15 cellular contexts compared by ENCODE assay signal in genomic region chr11:102314784-102315183, GRCh38. TPM values are rescaled to one million over a fixed set of nuclear protein-coding genes. Genes with fewer than 3 reads are reported as not detected.
A peak's percentile ranks its signal among the peaks of the same experiment; 100 is the strongest.
DNase-seq lines count a peak whose midpoint lies in the region; ATAC-seq and TF ChIP-seq lines count a peak whose summit lies in the region.
"Had no signal": no experiment of that assay in that cellular context is flagged by ENCODE, and none has a peak within 500 bp of the region (broad histone marks: within the 10 kb centered on the region; RNA-seq: fewer than 3 reads in every experiment).

No MANE protein-coding gene starts in this region.

- ATAC-seq in activated CD8-positive, alpha-beta memory T cell treated with anti-CD3 and anti-CD28 coated beads, Interleukin-2, amount 10 ng/mL, durations not matched to agents 7 days and 5 days, result no peak
- no peak for ATAC-seq in RWPE2 (ENCODE audit: low read depth)
- no peak for ATAC-seq in stimulated activated memory B cell treated with anti-CD40 and anti-IgM and Interleukin-4, amounts not matched to agents 10 μg/mL and 1 μg/mL and 100 μg/mL, for 72 hours
- no peak for ATAC-seq in HG02884 (IDR thresholded peaks at IDR 0.05; ENCODE audit: unreplicated experiment)

- no peaks in the 10 kb centered on the region for H3K27me3 Mint-ChIP-seq in activated CD8-positive, alpha-beta memory T cell treated with anti-CD3 and anti-CD28 coated beads, Interleukin-2, amount 10 ng/mL, durations not matched to agents 7 days and 5 days
- H3K27me3 Mint-ChIP-seq in stimulated activated memory B cell treated with anti-CD40 and anti-IgM and Interleukin-4, amounts not matched to agents 10 μg/mL and 1 μg/mL and 100 μg/mL, for 72 hours, result no peaks in the 10 kb centered on the region

- intact Hi-C loops in A673 (cut with micrococcal nuclease; ENCODE audit: unreplicated experiment), result no loop called here

- H3K4me3 Mint-ChIP-seq in activated CD8-positive, alpha-beta memory T cell treated with anti-CD3 and anti-CD28 coated beads, Interleukin-2, amount 10 ng/mL, durations not matched to agents 7 days and 5 days, result no peak overlapping the region
- H3K4me3 Mint-ChIP-seq in stimulated activated memory B cell treated with anti-CD40 and anti-IgM and Interleukin-4, amounts not matched to agents 10 μg/mL and 1 μg/mL and 100 μg/mL, for 72 hours, result no peak overlapping the region
- H3K4me3 Mint-ChIP-seq: nephron progenitor cell had no signal

- peaks cover 13% of the 10 kb centered on the region for H3K36me3 Mint-ChIP-seq in activated CD8-positive, alpha-beta memory T cell treated with anti-CD3 and anti-CD28 coated beads, Interleukin-2, amount 10 ng/mL, durations not matched to agents 7 days and 5 days
- H3K36me3 Mint-ChIP-seq in stimulated activated memory B cell treated with anti-CD40 and anti-IgM and Interleukin-4, amounts not matched to agents 10 μg/mL and 1 μg/mL and 100 μg/mL, for 72 hours, result peaks cover 24% of the 10 kb centered on the region

- H3K4me1 ChIP-seq in RWPE2 (ENCODE audit: insufficient read depth, poor library complexity, severe bottlenecking) (peaks cover 28% of the 10 kb centered on the region), A673 (ENCODE audit: insufficient read depth, low read length, poor library complexity, severe bottlenecking) (peaks cover 17% of the 10 kb centered on the region)
- peaks cover 22% of the 10 kb centered on the region for H3K4me1 ChIP-seq in effector memory CD4-positive, alpha-beta T cell (ENCODE audit: control insufficient read depth, insufficient read depth, low read length, poor library complexity, severe bottlenecking)

- TF ChIP-seq CTCF in RWPE2 (IDR thresholded peaks at IDR 0.05; ENCODE audit: poor library complexity, severe bottlenecking), result no peak
- no peak for TF ChIP-seq CTCF in A673 (conservative IDR thresholded peaks at IDR 0.05; ENCODE audit: low read depth, low read length)

- no peak for DNase-seq in activated CD8-positive, alpha-beta memory T cell treated with anti-CD3 and anti-CD28 coated beads, Interleukin-2, amount 10 ng/mL, durations not matched to agents 7 days and 5 days
- DNase-seq in activated CD8-positive, alpha-beta memory T cell treated with anti-CD3 and anti-CD28 coated beads for 24 hours, result no peak
- DNase-seq in RWPE2 (ENCODE audit: low spot score) (no peak), NCI-H345 treated with DMSO at 0.1 percent for 48 hours (lab: John Stamatoyannopoulos, UW; ENCODE audit: unreplicated experiment) (no peak), A673 (ENCODE audit: low spot score) (no peak)
- DNase-seq in effector memory CD4-positive, alpha-beta T cell, result no peak
- DNase-seq: activated CD4-positive, CD25-positive, alpha-beta regulatory T cell; DMS 273 treated with DMSO at 0.1 percent for 48 hours; GOT3; NCI-H1105 treated with DMSO at 0.1 percent for 48 hours; nephron progenitor cell; stimulated activated naive CD4-positive, alpha-beta T cell had no signal

- CTCF ChIA-PET in activated CD8-positive, alpha-beta memory T cell treated with anti-CD3 and anti-CD28 coated beads, Interleukin-2, amount 10 ng/mL, durations not matched to agents 7 days and 5 days (lab: Charles Lee), result interaction anchor here (1.3 to 8.0 kb wide), 5 partner anchors 9 to 27 kb away, joined by 3 to 75 read pairs (median 7); no protein-coding TSS in a partner anchor
- CTCF ChIA-PET in A673 (lab: Charles Lee), result no interaction called here

- H3K4me3 ChIP-seq in RWPE2 (ENCODE audit: severe bottlenecking) (no peak overlapping the region), A673 (ENCODE audit: low read depth, low read length, poor library complexity, severe bottlenecking) (no peak overlapping the region)
- no peak overlapping the region for H3K4me3 ChIP-seq in effector memory CD4-positive, alpha-beta T cell (ENCODE audit: insufficient read depth, low read depth, low read length, poor library complexity, severe bottlenecking)
- H3K4me3 ChIP-seq: right atrium auricular region had no signal

- H3K9me3 ChIP-seq in RWPE2 (ENCODE audit: severe bottlenecking) (no peaks in the 10 kb centered on the region), A673 (ENCODE audit: low read depth, low read length, poor library complexity, severe bottlenecking) (no peaks in the 10 kb centered on the region)
- H3K9me3 ChIP-seq in effector memory CD4-positive, alpha-beta T cell (ENCODE audit: control insufficient read depth, low read length), result no peaks in the 10 kb centered on the region
- H3K9me3 ChIP-seq: right atrium auricular region had no signal

- H3K36me3 ChIP-seq in RWPE2 (ENCODE audit: low read depth) (no peaks in the 10 kb centered on the region), A673 (ENCODE audit: insufficient read depth, low read length, poor library complexity, severe bottlenecking) (no peaks in the 10 kb centered on the region)
- H3K36me3 ChIP-seq in effector memory CD4-positive, alpha-beta T cell (ENCODE audit: control insufficient read depth, insufficient read depth, low read length), result no peaks in the 10 kb centered on the region
- H3K36me3 ChIP-seq: right atrium auricular region had no signal

- H3K9me3 Mint-ChIP-seq in activated CD8-positive, alpha-beta memory T cell treated with anti-CD3 and anti-CD28 coated beads, Interleukin-2, amount 10 ng/mL, durations not matched to agents 7 days and 5 days (ENCODE audit: low read depth), result peaks cover under 1% of the 10 kb centered on the region
- H3K9me3 Mint-ChIP-seq in stimulated activated memory B cell treated with anti-CD40 and anti-IgM and Interleukin-4, amounts not matched to agents 10 μg/mL and 1 μg/mL and 100 μg/mL, for 72 hours, result no peaks in the 10 kb centered on the region

- H3K4me1 Mint-ChIP-seq in activated CD8-positive, alpha-beta memory T cell treated with anti-CD3 and anti-CD28 coated beads, Interleukin-2, amount 10 ng/mL, durations not matched to agents 7 days and 5 days, result peaks cover 49% of the 10 kb centered on the region
- H3K4me1 Mint-ChIP-seq in stimulated activated memory B cell treated with anti-CD40 and anti-IgM and Interleukin-4, amounts not matched to agents 10 μg/mL and 1 μg/mL and 100 μg/mL, for 72 hours, result peaks cover 41% of the 10 kb centered on the region

- H3K27me3 ChIP-seq in RWPE2 (ENCODE audit: insufficient read depth, poor library complexity, severe bottlenecking) (no peaks in the 10 kb centered on the region), A673 (replicated peaks; ENCODE audit: insufficient read depth, low read depth, low read length, poor library complexity) (no peaks in the 10 kb centered on the region)
- H3K27me3 ChIP-seq in effector memory CD4-positive, alpha-beta T cell (replicated peaks; ENCODE audit: control insufficient read depth, insufficient read depth, low read length, poor library complexity, severe bottlenecking), result no peaks in the 10 kb centered on the region
- H3K27me3 ChIP-seq: right atrium auricular region had no signal

- POLR2A ChIA-PET in A673 (lab: Charles Lee; ENCODE audit: low non-redundant PET), result no interaction called here

- peak overlapping the region; percentile 75 for H3K27ac Mint-ChIP-seq in activated CD8-positive, alpha-beta memory T cell treated with anti-CD3 and anti-CD28 coated beads, Interleukin-2, amount 10 ng/mL, durations not matched to agents 7 days and 5 days
- H3K27ac Mint-ChIP-seq in stimulated activated memory B cell treated with anti-CD40 and anti-IgM and Interleukin-4, amounts not matched to agents 10 μg/mL and 1 μg/mL and 100 μg/mL, for 72 hours, result peak overlapping the region; percentile 97
- H3K27ac Mint-ChIP-seq: nephron progenitor cell had no signal

- H3K27ac ChIP-seq in RWPE2 (ENCODE audit: poor library complexity, severe bottlenecking) (peak overlapping the region; percentile 80), A673 (ENCODE audit: low read depth, low read length, poor library complexity, severe bottlenecking) (no peak overlapping the region)
- H3K27ac ChIP-seq in effector memory CD4-positive, alpha-beta T cell (ENCODE audit: insufficient read depth, low read length, poor library complexity, severe bottlenecking), result peak overlapping the region; percentile 96

- no TSS peak for BruUV-seq in A673 (replicated peaks; lab: Mats Ljungman, UMichigan)

RNA-seq across cellular contexts. Expression of gene BIRC3, which starts 2.5 kb away (rescaled TPM):
- total RNA-seq in activated CD8-positive, alpha-beta memory T cell treated with anti-CD3 and anti-CD28 coated beads, Interleukin-2, amount 10 ng/mL, durations not matched to agents 7 days and 5 days, result 100 to 1,000 TPM in 1 of 2 experiments, 10 to 100 TPM in 1; 46.4 to 231 TPM
- total RNA-seq in A673 (2021), result 2.5 and 2.8 TPM in 2 replicates

RNA-seq across cellular contexts. Expression of gene BIRC2, which starts 32.2 kb away (rescaled TPM):
- 10 to 100 TPM; 30.7 to 30.9 TPM for total RNA-seq in activated CD8-positive, alpha-beta memory T cell treated with anti-CD3 and anti-CD28 coated beads, Interleukin-2, amount 10 ng/mL, durations not matched to agents 7 days and 5 days
- 32.0 and 36.3 TPM in 2 replicates for total RNA-seq in A673 (2021)

Comparison
In these comparisons a context has a peak if more than half of its experiments do, and no peak if none do; other contexts are left out.
1. RNA of gene BIRC3, which starts 2.5 kb away (total RNA-seq): 46.4 to 231 TPM in activated CD8-positive, alpha-beta memory T cell treated with anti-CD3 and anti-CD28 coated beads, Interleukin-2, amount 10 ng/mL, durations not matched to agents 7 days and 5 days; 2.5 to 2.8 TPM in A673; every median in the first group is over 10 times any median in the second.